Comparison of ENCODE assay signal across 8 cellular contexts in the genomic region with DNA sequence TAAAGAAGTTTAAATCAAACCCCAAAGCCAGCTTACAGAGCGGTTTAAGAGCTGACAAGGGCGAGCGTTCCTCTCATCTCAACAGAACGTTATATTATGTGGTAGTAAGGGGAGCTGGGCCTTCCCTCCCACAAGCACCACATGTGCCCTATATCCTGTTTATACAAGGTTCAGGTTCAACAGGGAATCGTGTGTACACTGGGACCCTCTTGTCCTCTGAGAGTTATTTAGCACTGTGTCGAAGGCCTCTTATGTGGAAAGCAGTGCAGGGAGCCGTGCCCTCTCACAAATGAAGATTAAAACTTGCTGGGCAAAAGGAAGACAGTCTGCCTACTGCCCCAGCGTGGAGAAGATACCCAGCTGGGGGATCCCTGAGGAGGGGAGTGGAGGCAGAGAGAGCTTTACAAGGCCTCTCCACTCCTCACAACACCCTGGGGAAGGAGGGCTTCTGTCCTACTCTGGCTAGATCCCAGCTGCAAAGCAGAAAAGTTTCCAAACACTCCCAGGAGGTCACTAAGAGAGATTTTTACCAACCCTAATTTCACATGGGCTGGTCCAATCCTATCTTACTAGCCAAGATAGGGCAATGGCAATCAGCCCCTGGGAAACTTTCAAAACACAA. TPM values are rescaled to one million over a fixed set of nuclear protein-coding genes. Genes with fewer than 3 reads are reported as not detected.
DNase-seq lines count a peak whose midpoint lies in the region; ATAC-seq and TF ChIP-seq lines count a peak whose summit lies in the region.

No MANE protein-coding gene starts in this region.

- POLR2A ChIA-PET in AG04450 (lab: Yijun Ruan, JAX): interaction anchor here (0.8 to 2.2 kb wide), 2 partner anchors 17 to 30 kb away, joined by 3 to 6 read pairs; no protein-coding TSS in a partner anchor

- peak overlapping the region; percentile 65 to 93 (median 80) for H3K27ac Mint-ChIP-seq in IgD-negative memory B cell
- H3K27ac Mint-ChIP-seq in activated naive CD8-positive, alpha-beta T cell: peak overlapping the region; percentile 72

- no peak for TF ChIP-seq EP300 in tibial nerve (IDR thresholded peaks at IDR 0.05)

- peaks cover 52 to 77% of the 10 kb centered on the region in 2 donors for H3K4me1 ChIP-seq in left lung
- peaks cover 0 to 71% (median 54%) of the 10 kb centered on the region in 4 donors for H3K4me1 ChIP-seq in tibial nerve
- H3K4me1 ChIP-seq in adrenal gland (replicated peaks in 1 of 2): peaks cover 21 to 57% of the 10 kb centered on the region in 2 donors

- H3K9me3 ChIP-seq in AG04450 (ENCODE audit: control insufficient read depth, insufficient read depth, low read length) (no peaks in the 10 kb centered on the region; the same call in 1 of the 2 replicates), left lung (no peaks in the 10 kb centered on the region), tibial nerve (no peaks in the 10 kb centered on the region), adrenal gland (replicated peaks in 1 of 3) (no peaks in the 10 kb centered on the region)

- CTCF ChIA-PET in AG04450 (lab: Charles Lee): interaction anchor here (0.9 to 1.9 kb wide), 2 partner anchors 30 to 373 kb away, joined by 4 to 7 read pairs; no protein-coding TSS in a partner anchor

- H3K4me3 ChIP-seq in AG04450 (ENCODE audit: low read depth, low read length) (peak overlapping the region; percentile 79), left lung (peak overlapping the region; percentile 82 to 94), tibial nerve (peak overlapping the region; percentile 86 to 91 (median 88)), adrenal gland (peak overlapping the region in 1 of 4 donors; percentile 93)

- H3K27ac ChIP-seq in AG04450 (ENCODE audit: low read depth, low read length) (no peak overlapping the region), left lung (no peak overlapping the region), tibial nerve (peak overlapping the region; percentile 94 to 98 (median 96)), adrenal gland (peak overlapping the region in 2 of 5 donors; percentile 95 to 97)

- no peaks in the 10 kb centered on the region for H3K27me3 Mint-ChIP-seq in IgD-negative memory B cell
- no peaks in the 10 kb centered on the region for H3K27me3 Mint-ChIP-seq in activated naive CD8-positive, alpha-beta T cell

- 34 to 47% methylated on average over 8 of the region's 8 CpGs for WGBS in tibial nerve, 2 donors
- WGBS in adrenal gland, 4 donors: 69 to 86% (median 76%) methylated on average over 7 to 8 of the region's 8 CpGs

- DNase-seq in AG04450 (ENCODE audit: low read depth, low spot score) (no peak), left lung (no peak), tibial nerve (ENCODE audit: low spot score in 2 of 2) (no peak), adrenal gland (no peak)

- TF ChIP-seq POLR2A in tibial nerve (IDR thresholded peaks at IDR 0.05): no peak
- no peak for TF ChIP-seq POLR2A in adrenal gland (IDR thresholded peaks at IDR 0.05)

- H3K36me3 Mint-ChIP-seq in IgD-negative memory B cell: peaks cover 7% of the 10 kb centered on the region
- peaks cover 22% of the 10 kb centered on the region for H3K36me3 Mint-ChIP-seq in activated naive CD8-positive, alpha-beta T cell

- H3K27me3 ChIP-seq in AG04450 (ENCODE audit: control insufficient read depth, insufficient read depth, low read length) (no peaks in the 10 kb centered on the region), left lung (no peaks in the 10 kb centered on the region), tibial nerve (no peaks in the 10 kb centered on the region), adrenal gland (no peaks in the 10 kb centered on the region)

- intact Hi-C loops in left lung (cut with DNase I) (no loop called here), adrenal gland (cut with DNase I) (loop anchor here in 1 of 2 donors (10.0 kb wide), 1 partner anchor 370 kb away; no protein-coding TSS in a partner anchor)

- peak overlapping the region; percentile 95 to 99 (median 96) for H3K4me3 Mint-ChIP-seq in IgD-negative memory B cell
- H3K4me3 Mint-ChIP-seq in activated naive CD8-positive, alpha-beta T cell: peak overlapping the region; percentile 99

- no peak for TF ChIP-seq CTCF in AG04450 (IDR thresholded peaks at IDR 0.05; ENCODE audit: low read depth, low read length)
- TF ChIP-seq CTCF in left lung (IDR thresholded peaks at IDR 0.05): no peak
- TF ChIP-seq CTCF in tibial nerve (IDR thresholded peaks at IDR 0.05): no peak
- no peak for TF ChIP-seq CTCF in adrenal gland (IDR thresholded peaks at IDR 0.05)

- H3K4me1 Mint-ChIP-seq in IgD-negative memory B cell: peaks cover 43 to 50% (median 46%) of the 10 kb centered on the region in 3 donors
- H3K4me1 Mint-ChIP-seq in activated naive CD8-positive, alpha-beta T cell (ENCODE audit: low read depth): peaks cover 61% of the 10 kb centered on the region

- H3K36me3 ChIP-seq in left lung (peaks cover 0 to 34% of the 10 kb centered on the region in 2 donors), tibial nerve (no peaks in the 10 kb centered on the region), adrenal gland (replicated peaks in 1 of 2) (peaks cover 0 to 6% of the 10 kb centered on the region in 2 donors)

- H3K9me3 Mint-ChIP-seq in IgD-negative memory B cell: no peaks in the 10 kb centered on the region
- H3K9me3 Mint-ChIP-seq in activated naive CD8-positive, alpha-beta T cell (ENCODE audit: low read depth): no peaks in the 10 kb centered on the region

- ATAC-seq in left lung (no peak), HG02571 (IDR thresholded peaks at IDR 0.05; ENCODE audit: unreplicated experiment) (no peak), GM19397 (IDR thresholded peaks at IDR 0.05; ENCODE audit: unreplicated experiment) (no peak)

RNA-seq across cellular contexts. Expression of a gene that starts 2.9 kb away (rescaled TPM):
- polyA plus RNA-seq in AG04450 (2011; rRNA removed) (7.5 and 10.8 TPM in 2 replicates), IgD-negative memory B cell (88.7 TPM), adrenal gland (10 to 100 TPM in 2 of 3 donors, 1 to 10 TPM in 1; 5.5 to 24.9 (median 10.9) TPM)
- 25.2 and 31.7 TPM in 2 replicates for polyA minus RNA-seq in AG04450 (2011; rRNA and poly(A)+ RNA removed)
- total RNA-seq in left lung (10 to 100 TPM; 48.2 to 69.9 TPM), tibial nerve (10 to 100 TPM; 62.4 to 91.6 (median 76.9) TPM), adrenal gland (10 to 100 TPM in 7 of 8 donors, 1 to 10 TPM in 1; 6.5 to 73.3 (median 40.4) TPM)

Comparison
In these comparisons a context has a peak if more than half of its experiments do, and no peak if none do; other contexts are left out.
1. H3K27ac ChIP-seq: peak in tibial nerve (4 of 4); none in AG04450 (single experiment) and left lung (0 of 2).